ENCODE assay signal across 1 cellular context in the genomic region with DNA sequence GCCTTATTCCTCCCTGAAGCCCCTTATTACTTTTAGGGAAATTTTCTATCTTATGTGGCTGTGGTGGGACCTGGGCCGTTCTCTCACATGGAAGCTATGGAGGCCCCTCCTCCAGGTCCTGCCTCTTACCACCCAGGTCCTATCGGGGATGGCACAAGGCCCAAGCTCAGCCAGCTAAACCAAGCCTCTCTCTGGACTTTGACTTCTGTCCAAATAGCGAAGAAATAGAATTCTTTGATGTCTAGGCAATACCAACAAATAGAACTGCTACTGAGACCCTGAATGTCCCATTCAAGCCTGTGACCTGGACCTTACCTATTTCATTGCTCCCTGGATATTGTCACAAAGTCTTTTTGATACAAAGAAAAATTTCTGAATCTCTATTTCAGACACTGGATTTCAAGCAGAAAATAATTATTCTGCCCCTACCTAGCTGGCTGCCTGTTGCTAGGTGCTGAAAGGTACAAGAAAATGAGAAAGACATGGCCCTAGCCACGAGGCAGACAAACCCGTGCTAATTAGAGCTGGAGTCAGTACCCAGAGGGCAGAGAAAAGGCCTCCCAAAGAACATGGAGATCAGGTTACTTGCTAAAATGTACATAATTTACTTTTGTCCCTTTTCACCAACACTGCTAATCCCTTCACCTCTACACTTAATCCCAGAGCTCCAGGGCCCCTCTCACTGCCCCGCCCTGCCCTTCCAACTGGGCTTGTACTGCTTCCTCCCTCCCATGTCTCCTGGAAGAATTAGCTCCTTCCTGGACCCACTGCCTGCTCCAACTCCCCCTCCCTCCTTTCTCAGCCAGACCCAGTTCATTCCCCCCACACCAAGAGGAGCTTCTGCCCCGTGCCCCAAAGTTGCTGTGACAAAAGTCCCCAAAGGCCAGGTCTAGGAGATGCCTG.
TF ChIP-seq lines count a peak whose summit lies in the region.

No MANE protein-coding gene starts in this region.

TF ChIP-seq in WTC11, 78 proteins besides CTCF, POLR2A, EP300 and RAD21 (continued from another document):
- TF ChIP-seq FOXP4 (CRISPR knock-in tag; IDR thresholded peaks at IDR 0.05) (no peak), NFYB (CRISPR knock-in tag; conservative IDR thresholded peaks at IDR 0.05; ENCODE audit: low read depth) (no peak), RELA (CRISPR knock-in tag; IDR thresholded peaks at IDR 0.05; ENCODE audit: borderline replicate concordance) (no peak), STAT6 (CRISPR knock-in tag; conservative IDR thresholded peaks at IDR 0.05; ENCODE audit: low read depth) (no peak)
- TF ChIP-seq, protein P1, sequence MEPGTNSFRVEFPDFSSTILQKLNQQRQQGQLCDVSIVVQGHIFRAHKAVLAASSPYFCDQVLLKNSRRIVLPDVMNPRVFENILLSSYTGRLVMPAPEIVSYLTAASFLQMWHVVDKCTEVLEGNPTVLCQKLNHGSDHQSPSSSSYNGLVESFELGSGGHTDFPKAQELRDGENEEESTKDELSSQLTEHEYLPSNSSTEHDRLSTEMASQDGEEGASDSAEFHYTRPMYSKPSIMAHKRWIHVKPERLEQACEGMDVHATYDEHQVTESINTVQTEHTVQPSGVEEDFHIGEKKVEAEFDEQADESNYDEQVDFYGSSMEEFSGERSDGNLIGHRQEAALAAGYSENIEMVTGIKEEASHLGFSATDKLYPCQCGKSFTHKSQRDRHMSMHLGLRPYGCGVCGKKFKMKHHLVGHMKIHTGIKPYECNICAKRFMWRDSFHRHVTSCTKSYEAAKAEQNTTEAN (CRISPR knock-in tag; IDR thresholded peaks at IDR 0.05) = no peak
- TF ChIP-seq, protein P2, sequence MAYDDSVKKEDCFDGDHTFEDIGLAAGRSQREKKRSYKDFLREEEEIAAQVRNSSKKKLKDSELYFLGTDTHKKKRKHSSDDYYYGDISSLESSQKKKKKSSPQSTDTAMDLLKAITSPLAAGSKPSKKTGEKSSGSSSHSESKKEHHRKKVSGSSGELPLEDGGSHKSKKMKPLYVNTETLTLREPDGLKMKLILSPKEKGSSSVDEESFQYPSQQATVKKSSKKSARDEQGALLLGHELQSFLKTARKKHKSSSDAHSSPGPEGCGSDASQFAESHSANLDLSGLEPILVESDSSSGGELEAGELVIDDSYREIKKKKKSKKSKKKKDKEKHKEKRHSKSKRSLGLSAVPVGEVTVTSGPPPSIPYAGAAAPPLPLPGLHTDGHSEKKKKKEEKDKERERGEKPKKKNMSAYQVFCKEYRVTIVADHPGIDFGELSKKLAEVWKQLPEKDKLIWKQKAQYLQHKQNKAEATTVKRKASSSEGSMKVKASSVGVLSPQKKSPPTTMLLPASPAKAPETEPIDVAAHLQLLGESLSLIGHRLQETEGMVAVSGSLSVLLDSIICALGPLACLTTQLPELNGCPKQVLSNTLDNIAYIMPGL (CRISPR knock-in tag; IDR thresholded peaks at IDR 0.05) = no peak
- TF ChIP-seq, protein P3, sequence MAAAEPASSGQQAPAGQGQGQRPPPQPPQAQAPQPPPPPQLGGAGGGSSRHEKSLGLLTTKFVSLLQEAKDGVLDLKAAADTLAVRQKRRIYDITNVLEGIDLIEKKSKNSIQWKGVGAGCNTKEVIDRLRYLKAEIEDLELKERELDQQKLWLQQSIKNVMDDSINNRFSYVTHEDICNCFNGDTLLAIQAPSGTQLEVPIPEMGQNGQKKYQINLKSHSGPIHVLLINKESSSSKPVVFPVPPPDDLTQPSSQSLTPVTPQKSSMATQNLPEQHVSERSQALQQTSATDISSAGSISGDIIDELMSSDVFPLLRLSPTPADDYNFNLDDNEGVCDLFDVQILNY (CRISPR knock-in tag; IDR thresholded peaks at IDR 0.05) = no peak
